9 cellular contexts compared by ENCODE assay signal in genomic region chr22:43945632-43946390, GRCh38. TPM values are rescaled to one million over a fixed set of nuclear protein-coding genes. Genes with fewer than 3 reads are reported as not detected.
A peak's percentile ranks its signal among the peaks of the same experiment; 100 is the strongest.
DNase-seq lines count a peak whose midpoint lies in the region; ATAC-seq and TF ChIP-seq lines count a peak whose summit lies in the region.
"Had no signal": no experiment of that assay in that cellular context is flagged by ENCODE, and none has a peak within 500 bp of the region (broad histone marks: within the 10 kb centered on the region; RNA-seq: fewer than 3 reads in every experiment).

No MANE protein-coding gene starts in this region.

- no peaks in the 10 kb centered on the region for H3K4me1 ChIP-seq in right atrium auricular region
- H3K4me1 ChIP-seq in spleen, result peaks cover 0 to 5% (median 0%) of the 10 kb centered on the region in 6 donors

- no peaks in the 10 kb centered on the region for H3K36me3 Mint-ChIP-seq in activated naive CD8-positive, alpha-beta T cell treated with anti-CD3 and anti-CD28 coated beads, Interleukin-2, amount 50 U/mL, for 24 hours (ENCODE audit: low read depth)

- H3K4me3 Mint-ChIP-seq in activated naive CD8-positive, alpha-beta T cell treated with anti-CD3 and anti-CD28 coated beads, Interleukin-2, amount 50 U/mL, for 24 hours, result no peak overlapping the region

- peak; percentile 97 for ATAC-seq in activated naive CD8-positive, alpha-beta T cell treated with anti-CD3 and anti-CD28 coated beads, Interleukin-2, amount 50 U/mL, for 24 hours
- ATAC-seq in GM18505 (IDR thresholded peaks at IDR 0.05; ENCODE audit: unreplicated experiment), result no peak
- ATAC-seq in GM19023 (IDR thresholded peaks at IDR 0.05; ENCODE audit: unreplicated experiment), result no peak

- H3K4me2 ChIP-seq in SU-DHL-6 (ENCODE audit: low read depth, low read length, poor library complexity, severe bottlenecking), result no peak overlapping the region

- no peaks in the 10 kb centered on the region for H3K79me2 ChIP-seq in SU-DHL-6 (ENCODE audit: insufficient read depth, low read length)

- no peak overlapping the region for H2AFZ ChIP-seq in SU-DHL-6 (ENCODE audit: low read depth, low read length, severe bottlenecking)

- no peaks in the 10 kb centered on the region for H4K20me1 ChIP-seq in SU-DHL-6 (ENCODE audit: low read depth, low read length)

- TF ChIP-seq POLR2A in spleen (IDR thresholded peaks at IDR 0.05) (no peak), GM18505 (IDR thresholded peaks at IDR 0.05; ENCODE audit: borderline replicate concordance, extremely low read depth, insufficient read depth, insufficient read length) (no peak)

- no peak overlapping the region for H3K9ac ChIP-seq in SU-DHL-6 (ENCODE audit: low read length)

- TF ChIP-seq CTCF in SU-DHL-6 (IDR thresholded peaks at IDR 0.05; ENCODE audit: insufficient read depth, low read length, poor library complexity, severe bottlenecking) (peak; percentile 70), right atrium auricular region (IDR thresholded peaks at IDR 0.05) (peak; percentile 36 to 61), spleen (IDR thresholded peaks at IDR 0.05 in 8 of 11, conservative IDR thresholded peaks at IDR 0.05 in 3 of 11) (peak in 10 of 11 experiments; percentile 29 to 80 (median 60))

- intact Hi-C loops in spleen (cut with DNase I; ENCODE audit: low total_unique reads), result no loop called here

- H3F3A ChIP-seq in SU-DHL-6 (ENCODE audit: insufficient read depth), result no peaks in the 10 kb centered on the region

- no peaks in the 10 kb centered on the region for H3K4me1 Mint-ChIP-seq in activated naive CD8-positive, alpha-beta T cell treated with anti-CD3 and anti-CD28 coated beads, Interleukin-2, amount 50 U/mL, for 24 hours

- no peaks in the 10 kb centered on the region for H3K9me3 Mint-ChIP-seq in activated naive CD8-positive, alpha-beta T cell treated with anti-CD3 and anti-CD28 coated beads, Interleukin-2, amount 50 U/mL, for 24 hours

- DNase-seq in D341Med (ENCODE audit: low spot score) (peak; percentile 85), HUDEP-2 (lab: John Stamatoyannopoulos, UW; ENCODE audit: unreplicated experiment in 76 of 76) (peak in 69 of 76 experiments; percentile 11 to 80 (median 59)), right atrium auricular region (ENCODE audit: low spot score) (no peak), spleen (peak; percentile 85)
- peak; percentile 78 for DNase-seq in activated naive CD8-positive, alpha-beta T cell treated with anti-CD3 and anti-CD28 coated beads, Interleukin-2, amount 50 U/mL, for 24 hours

- H3K36me3 ChIP-seq in SU-DHL-6 (ENCODE audit: low read length) (no peaks in the 10 kb centered on the region), right atrium auricular region (no peaks in the 10 kb centered on the region), spleen (no peaks in the 10 kb centered on the region)

- H3K9me3 ChIP-seq in SU-DHL-6 (ENCODE audit: insufficient read depth, low read length), result no peaks in the 10 kb centered on the region
- peaks cover 0 to 11% of the 10 kb centered on the region in 2 donors for H3K9me3 ChIP-seq in right atrium auricular region
- H3K9me3 ChIP-seq in spleen, result peaks cover 0 to 8% (median 0%) of the 10 kb centered on the region in 8 donors

- no peaks in the 10 kb centered on the region for H3K9me2 ChIP-seq in SU-DHL-6 (replicated peaks; ENCODE audit: insufficient read depth, low read length)

- H3K4me3 ChIP-seq in SU-DHL-6 (ENCODE audit: insufficient read depth, low read length, poor library complexity, severe bottlenecking), result no peak overlapping the region
- H3K4me3 ChIP-seq in right atrium auricular region, result no peak overlapping the region
- H3K4me3 ChIP-seq in spleen, result no peak overlapping the region
- H3K4me3 ChIP-seq: SK-N-MC had no signal

- no peak overlapping the region for H3K27ac ChIP-seq in SU-DHL-6 (ENCODE audit: low read depth, low read length)
- H3K27ac ChIP-seq in right atrium auricular region, result no peak overlapping the region
- no peak overlapping the region for H3K27ac ChIP-seq in spleen
- H3K27ac ChIP-seq: SK-N-MC had no signal

- 43 to 79% (median 50%) methylated on average over 4 to 12 of the region's 12 CpGs for WGBS in spleen, 5 donors

- H3K27me3 Mint-ChIP-seq in activated naive CD8-positive, alpha-beta T cell treated with anti-CD3 and anti-CD28 coated beads, Interleukin-2, amount 50 U/mL, for 24 hours, result peaks cover 5% of the 10 kb centered on the region

- H3K27ac Mint-ChIP-seq in activated naive CD8-positive, alpha-beta T cell treated with anti-CD3 and anti-CD28 coated beads, Interleukin-2, amount 50 U/mL, for 24 hours, result no peak overlapping the region

- H3K27me3 ChIP-seq in SU-DHL-6 (ENCODE audit: low read length) (no peaks in the 10 kb centered on the region), right atrium auricular region (no peaks in the 10 kb centered on the region), spleen (replicated peaks in 1 of 7) (peaks cover 0 to 18% (median 0%) of the 10 kb centered on the region in 7 donors)

RNA-seq across cellular contexts. Expression of gene SAMM50, which starts 9.4 kb away (rescaled TPM):
- total RNA-seq in right atrium auricular region (10 to 100 TPM; 40.4 to 57.1 TPM), spleen (10 to 100 TPM; 25.1 to 35.5 (median 32.0) TPM)
- 10 to 100 TPM; 17.8 to 23.7 (median 23.6) TPM for polyA plus RNA-seq in spleen

RNA-seq across cellular contexts. Expression of gene PNPLA3, which starts 22.2 kb away (rescaled TPM):
- total RNA-seq in right atrium auricular region, result under 1 TPM in 1 of 2 donors, not detected in 1; 0.16 TPM
- total RNA-seq in spleen, result 1 to 10 TPM in 6 of 7 donors, not detected in 1; 1.2 to 2.7 (median 1.8) TPM
- polyA plus RNA-seq in spleen, result under 1 TPM in 2 of 3 donors, not detected in 1; 0.21 to 0.32 TPM

RNA-seq across cellular contexts. Expression of gene PNPLA5, which starts 54.0 kb away (rescaled TPM):
- total RNA-seq in right atrium auricular region (not detected), spleen (not detected)
- not detected for polyA plus RNA-seq in spleen
